In genomic region chr17:48646183-48647102, GRCh38 we compare ENCODE assay signal across 1 cellular context.
A peak's percentile ranks its signal among the peaks of the same experiment; 100 is the strongest.
TF ChIP-seq lines count a peak whose summit lies in the region.

No MANE protein-coding gene starts in this region.

TF ChIP-seq in HEK293, 187 proteins besides CTCF, POLR2A, EP300 and RAD21 (continued from another document):
- TF ChIP-seq PATZ1 (tag by site-specific recombination; IDR thresholded peaks at IDR 0.05): peak; percentile 96
- TF ChIP-seq ZNF473 (tag by site-specific recombination; IDR thresholded peaks at IDR 0.05): no peak
- peak; percentile 15 for TF ChIP-seq SP3 (tag by site-specific recombination; IDR thresholded peaks at IDR 0.05)
- no peak for TF ChIP-seq ZNF133 (tag by site-specific recombination; IDR thresholded peaks at IDR 0.05)
- TF ChIP-seq ZNF654 (tag by site-specific recombination; IDR thresholded peaks at IDR 0.05; ENCODE audit: low read depth): no peak
- peak; percentile 63 for TF ChIP-seq SP2 (tag by site-specific recombination; IDR thresholded peaks at IDR 0.05)
- no peak for TF ChIP-seq ZNF701 (tag by site-specific recombination; IDR thresholded peaks at IDR 0.05)
- no peak for TF ChIP-seq ZNF184 (tag by site-specific recombination; IDR thresholded peaks at IDR 0.05)
- TF ChIP-seq ZNF148 (tag by site-specific recombination; IDR thresholded peaks at IDR 0.05; ENCODE audit: borderline replicate concordance): no peak
- no peak for TF ChIP-seq ZNF580 (tag by site-specific recombination; IDR thresholded peaks at IDR 0.05)
- TF ChIP-seq ZNF549 (tag by site-specific recombination; IDR thresholded peaks at IDR 0.05): no peak
- TF ChIP-seq ZNF239 (tag by site-specific recombination; IDR thresholded peaks at IDR 0.05): 0 out of 2 replicates have a peak, but pooled peaks have one; percentile 1
- no peak for TF ChIP-seq ZNF391 (tag by site-specific recombination; IDR thresholded peaks at IDR 0.05; ENCODE audit: borderline replicate concordance, low read depth)
- peak; percentile 96 for TF ChIP-seq ZNF335 (tag by site-specific recombination; conservative IDR thresholded peaks at IDR 0.05)
- no peak for TF ChIP-seq ZNF529 (tag by site-specific recombination; IDR thresholded peaks at IDR 0.05; ENCODE audit: insufficient replicate concordance)
- TF ChIP-seq KLF9 (tag by site-specific recombination; IDR thresholded peaks at IDR 0.05; ENCODE audit: low read depth): peak; percentile 54
- no peak for TF ChIP-seq ZSCAN16 (tag by site-specific recombination; IDR thresholded peaks at IDR 0.05)
- TF ChIP-seq ZNF76 (tag by site-specific recombination; IDR thresholded peaks at IDR 0.05; ENCODE audit: borderline replicate concordance, low read depth): no peak
- TF ChIP-seq OSR2 (tag by site-specific recombination; IDR thresholded peaks at IDR 0.05): no peak
- peak; percentile 68 for TF ChIP-seq ZNF610 (tag by site-specific recombination; IDR thresholded peaks at IDR 0.05; ENCODE audit: borderline replicate concordance)
- peak; percentile 91 for TF ChIP-seq PRDM1 (tag by site-specific recombination; IDR thresholded peaks at IDR 0.05)
- TF ChIP-seq MEIS1 (CRISPR knock-in tag; IDR thresholded peaks at IDR 0.05; ENCODE audit: borderline replicate concordance): no peak
- TF ChIP-seq ZNF138 (tag by site-specific recombination; IDR thresholded peaks at IDR 0.05; ENCODE audit: borderline replicate concordance): no peak
- peak; percentile 97 for TF ChIP-seq ZBTB20 (tag by site-specific recombination; IDR thresholded peaks at IDR 0.05)
- no peak for TF ChIP-seq ZNF146 (tag by site-specific recombination; IDR thresholded peaks at IDR 0.05)
- TF ChIP-seq ZSCAN18 (tag by site-specific recombination; IDR thresholded peaks at IDR 0.05): no peak
- peak; percentile 15; the same call in 1 of the 2 replicates for TF ChIP-seq PRDM4 (tag by site-specific recombination; IDR thresholded peaks at IDR 0.05)
- no peak for TF ChIP-seq ZNF433 (tag by site-specific recombination; IDR thresholded peaks at IDR 0.05; ENCODE audit: low read depth)
- TF ChIP-seq ZNF621 (tag by site-specific recombination; IDR thresholded peaks at IDR 0.05): no peak
- no peak; the same call in none of the 2 replicates for TF ChIP-seq KLF17 (tag by site-specific recombination; IDR thresholded peaks at IDR 0.05)
- TF ChIP-seq ZNF302 (tag by site-specific recombination; IDR thresholded peaks at IDR 0.05; ENCODE audit: low read depth): no peak
- TF ChIP-seq ZNF660 (tag by site-specific recombination; IDR thresholded peaks at IDR 0.05): no peak
- TF ChIP-seq ZNF404 (tag by site-specific recombination; IDR thresholded peaks at IDR 0.05): no peak
- no peak for TF ChIP-seq ZNF311 (tag by site-specific recombination; IDR thresholded peaks at IDR 0.05; ENCODE audit: borderline replicate concordance)
- no peak for TF ChIP-seq ELK4 (IDR thresholded peaks at IDR 0.05; ENCODE audit: borderline replicate concordance, low read depth, low read length)
- TF ChIP-seq ZNF19 (tag by site-specific recombination; IDR thresholded peaks at IDR 0.05; ENCODE audit: low read depth): no peak
- peak; percentile 60 for TF ChIP-seq ZEB2 (tag by site-specific recombination; IDR thresholded peaks at IDR 0.05)
- TF ChIP-seq WT1 (tag by site-specific recombination; IDR thresholded peaks at IDR 0.05): no peak; the same call in 1 of the 2 replicates
- no peak for TF ChIP-seq ATF2 (tag by site-specific recombination; IDR thresholded peaks at IDR 0.05; ENCODE audit: low read depth)
